ENCODE assay signal across 9 cellular contexts in genomic region chrX:87299563-87300160, GRCh38.
DNase-seq lines count a peak whose midpoint lies in the region; ATAC-seq, FAIRE-seq and TF ChIP-seq lines count a peak whose summit lies in the region.
"Had no signal": no experiment of that assay in that cellular context is flagged by ENCODE, and none has a peak within 500 bp of the region (broad histone marks: within the 10 kb centered on the region; RNA-seq: fewer than 3 reads in every experiment).

No MANE protein-coding gene starts in this region.

- no peak overlapping the region for H3K4me3 ChIP-seq in NT2/D1 (ENCODE audit: insufficient read length, low read depth)
- H3K4me3 ChIP-seq in fibroblast of villous mesenchyme (ENCODE audit: low read depth, low read length) = no peak overlapping the region
- no peak overlapping the region for H3K4me3 ChIP-seq in small intestine (ENCODE audit: low read depth in 1 of 2, low read length in 2 of 2)
- H3K4me3 ChIP-seq in gastrocnemius medialis = no peak overlapping the region

- TF ChIP-seq CTCF in GM10266 (IDR thresholded peaks at IDR 0.05; ENCODE audit: control insufficient read depth, insufficient read depth, low read depth, missing control alignments) (peak; percentile 33), fibroblast of villous mesenchyme (IDR thresholded peaks at IDR 0.05; ENCODE audit: insufficient read depth, low read depth, low read length) (peak; percentile 42), gastrocnemius medialis (IDR thresholded peaks at IDR 0.05 in 4 of 5, conservative IDR thresholded peaks at IDR 0.05 in 1 of 5) (peak in 1 of 5 experiments; percentile 40)

- WGBS in small intestine, 3 donors = 1 to 4% (median 1%) methylated on average over 4 of the region's 4 CpGs

- H3K36me3 ChIP-seq in NT2/D1 (ENCODE audit: insufficient read depth, insufficient read length, low read length) (no peaks in the 10 kb centered on the region), small intestine (ENCODE audit: control insufficient read depth in 2 of 2, insufficient read depth in 2 of 2, low read length in 2 of 2) (no peaks in the 10 kb centered on the region), gastrocnemius medialis (no peaks in the 10 kb centered on the region)

- no peak overlapping the region for H3K9ac ChIP-seq in NT2/D1 (ENCODE audit: insufficient read length, low read depth)

- in situ Hi-C loops in gastrocnemius medialis (cut with MboI; ENCODE audit: low sequenced_read_pairs in 4 of 4) = no loop called here

- DNase-seq in GM10266 (ENCODE audit: extremely low spot score) (peak; percentile 0), NT2/D1 (ENCODE audit: low read depth, low spot score) (peak; percentile 3), fibroblast of villous mesenchyme (ENCODE audit: low read depth) (peak; percentile 9), activated gamma-delta T cell (lab: John Stamatoyannopoulos, UW) (no peak), small intestine (no peak), GM12892 (ENCODE audit: insufficient read length) (no peak), gastrocnemius medialis (no peak)
- DNase-seq: activated CD4-positive, alpha-beta T cell treated with anti-CD3 and anti-CD28 coated beads for 4 hours had no signal

- H3K27ac ChIP-seq in small intestine (ENCODE audit: low read depth in 1 of 2, low read length in 1 of 2) = no peak overlapping the region
- H3K27ac ChIP-seq in gastrocnemius medialis = no peak overlapping the region

- peak; percentile 98 for FAIRE-seq in A204.1 (lab: Jason Lieb, UNC)
- FAIRE-seq in small intestine (lab: Jason Lieb, UNC) = no peak
- FAIRE-seq in GM12892 (lab: Jason Lieb, UNC) = no peak

- intact Hi-C loops in gastrocnemius medialis (cut with DNase I; ENCODE audit: low total_unique reads) = no loop called here

- H3K27me3 ChIP-seq in NT2/D1 (ENCODE audit: insufficient read depth, insufficient read length) = no peaks in the 10 kb centered on the region
- no peaks in the 10 kb centered on the region for H3K27me3 ChIP-seq in small intestine (ENCODE audit: control insufficient read depth in 2 of 2, insufficient read depth in 2 of 2, low read length in 2 of 2)
- peaks cover 0 to 1% (median 0%) of the 10 kb centered on the region in 3 donors for H3K27me3 ChIP-seq in gastrocnemius medialis

- H3K9me3 ChIP-seq in NT2/D1 (ENCODE audit: insufficient read depth, low read length) (no peaks in the 10 kb centered on the region), small intestine (ENCODE audit: control insufficient read depth, low read depth) (no peaks in the 10 kb centered on the region), gastrocnemius medialis (no peaks in the 10 kb centered on the region)

- TF ChIP-seq POLR2A in GM12892 (IDR thresholded peaks at IDR 0.05; ENCODE audit: low read depth, low read length) (no peak), gastrocnemius medialis (IDR thresholded peaks at IDR 0.05) (no peak)

- no peak for ATAC-seq in gastrocnemius medialis

- H3K4me1 ChIP-seq in NT2/D1 (ENCODE audit: insufficient read depth, insufficient read length) (no peaks in the 10 kb centered on the region), small intestine (ENCODE audit: control insufficient read depth in 2 of 2, insufficient read depth in 1 of 2, low read depth in 1 of 2, low read length in 1 of 2) (no peaks in the 10 kb centered on the region), gastrocnemius medialis (no peaks in the 10 kb centered on the region)

Comparison
In these comparisons a context has a peak if more than half of its experiments do, and no peak if none do; other contexts are left out.
1. DNase-seq: peak in GM10266 (single experiment), NT2/D1 (single experiment) and fibroblast of villous mesenchyme (single experiment); none in activated gamma-delta T cell (single experiment), small intestine (single experiment), GM12892 (single experiment) and gastrocnemius medialis (0 of 2).